9 cellular contexts compared by ENCODE assay signal in the genomic region with DNA sequence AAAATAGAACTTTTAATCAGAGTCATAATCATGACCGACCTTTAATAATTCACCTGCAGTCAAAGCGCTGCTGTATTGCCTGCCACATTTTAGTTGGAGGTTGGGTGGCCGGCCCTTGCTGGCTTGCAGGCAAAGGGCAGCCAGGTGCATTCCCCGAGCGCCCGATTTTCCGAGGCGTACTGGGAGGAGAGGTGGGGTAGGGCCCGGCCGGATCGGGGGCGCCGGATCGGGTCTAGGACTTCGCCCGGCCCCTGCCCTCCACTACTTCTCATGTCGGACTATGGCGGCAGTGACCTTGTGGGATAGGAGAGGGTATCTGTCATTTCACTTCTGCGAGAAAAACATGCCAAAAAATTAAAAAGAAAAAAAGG. TPM values are rescaled to one million over a fixed set of nuclear protein-coding genes. Genes with fewer than 3 reads are reported as not detected.
DNase-seq lines count a peak whose midpoint lies in the region; ATAC-seq and TF ChIP-seq lines count a peak whose summit lies in the region.
"Had no signal": no experiment of that assay in that cellular context is flagged by ENCODE, and none has a peak within 500 bp of the region (broad histone marks: within the 10 kb centered on the region; RNA-seq: fewer than 3 reads in every experiment).

No MANE protein-coding gene starts in this region.

- no peaks in the 10 kb centered on the region for H3K27me3 ChIP-seq in transverse colon

- no peak for TF ChIP-seq POLR2A in transverse colon (IDR thresholded peaks at IDR 0.05)

- in situ Hi-C loops in transverse colon (cut with MboI; ENCODE audit: low pct_ligation_motif_present in 1 of 4, low pct_unique_long_range_greater_than_20kb in 1 of 4, low sequenced_read_pairs in 3 of 4) = loop anchor here in 1 of 4 donors (25.0 kb wide), 1 partner anchor 262 kb away; no protein-coding TSS in a partner anchor

- no peaks in the 10 kb centered on the region for H3K9me3 ChIP-seq in mucosa of descending colon
- H3K9me3 ChIP-seq in transverse colon = no peaks in the 10 kb centered on the region

- ATAC-seq in HG03103 (IDR thresholded peaks at IDR 0.05; ENCODE audit: low read depth, unreplicated experiment) (peak; percentile 34), mucosa of descending colon (peak; percentile 47)

- intact Hi-C loops in mucosa of descending colon (cut with DNase I, micrococcal nuclease) (no loop called here), transverse colon (cut with DNase I; ENCODE audit: low total_unique reads) (no loop called here)

- H3K9me3 Mint-ChIP-seq in T-helper 2 cell treated with Interferon-gamma antibody and Interleukin-4, amounts not matched to agents 5 μg/mL and 100 μg/mL, for 36 hours = no peaks in the 10 kb centered on the region

- H3K27ac ChIP-seq in coronary artery = peak overlapping the region; percentile 40 to 79
- H3K27ac ChIP-seq in transverse colon = peak overlapping the region; percentile 82 to 93 (median 88)

- H3K4me3 Mint-ChIP-seq in T-helper 2 cell treated with Interferon-gamma antibody and Interleukin-4, amounts not matched to agents 5 μg/mL and 100 μg/mL, for 36 hours = peak overlapping the region; percentile 76

- H3K4me1 Mint-ChIP-seq in T-helper 2 cell treated with Interferon-gamma antibody and Interleukin-4, amounts not matched to agents 5 μg/mL and 100 μg/mL, for 36 hours (ENCODE audit: low read depth) = peaks cover 9% of the 10 kb centered on the region

- H3K36me3 Mint-ChIP-seq in T-helper 2 cell treated with Interferon-gamma antibody and Interleukin-4, amounts not matched to agents 5 μg/mL and 100 μg/mL, for 36 hours (ENCODE audit: low read depth) = no peaks in the 10 kb centered on the region

- no peaks in the 10 kb centered on the region for H3K27me3 Mint-ChIP-seq in T-helper 2 cell treated with Interferon-gamma antibody and Interleukin-4, amounts not matched to agents 5 μg/mL and 100 μg/mL, for 36 hours (ENCODE audit: low read depth)

- no peak for TF ChIP-seq EP300 in transverse colon (IDR thresholded peaks at IDR 0.05; ENCODE audit: low read depth)

- peak overlapping the region; percentile 68 for H3K4me3 ChIP-seq in coronary artery
- H3K4me3 ChIP-seq in mucosa of descending colon = peak overlapping the region; percentile 9
- peak overlapping the region in 3 of 4 donors; percentile 59 to 77 (median 74) for H3K4me3 ChIP-seq in transverse colon

- H3K36me3 ChIP-seq in mucosa of descending colon (ENCODE audit: low read depth) = no peaks in the 10 kb centered on the region
- H3K36me3 ChIP-seq in transverse colon = no peaks in the 10 kb centered on the region

- no peaks in the 10 kb centered on the region for H3K4me1 ChIP-seq in mucosa of descending colon (ENCODE audit: low read depth)
- no peaks in the 10 kb centered on the region for H3K4me1 ChIP-seq in transverse colon

- peak; percentile 8 for DNase-seq in activated CD4-positive, alpha-beta T cell treated with anti-CD3 and anti-CD28 coated beads for 1 hour
- DNase-seq in activated CD4-positive, alpha-beta T cell treated with anti-CD3 and anti-CD28 coated beads for 4 hours = no peak
- peak; percentile 3 for DNase-seq in T-helper 2 cell treated with Interferon-gamma antibody and Interleukin-4, amounts not matched to agents 5 μg/mL and 100 μg/mL, for 36 hours (ENCODE audit: low spot score)
- DNase-seq in coronary artery (ENCODE audit: low spot score) = peak; percentile 78
- peak; percentile 24 to 58 (median 55) for DNase-seq in mucosa of descending colon
- peak; percentile 25 for DNase-seq in transverse colon
- DNase-seq in kidney glomerular epithelial cell (lab: John Stamatoyannopoulos, UW) = no peak

- TF ChIP-seq CTCF in coronary artery (IDR thresholded peaks at IDR 0.05) (no peak), mucosa of descending colon (IDR thresholded peaks at IDR 0.05) (no peak), transverse colon (IDR thresholded peaks at IDR 0.05) (no peak)

- no peak overlapping the region for H3K27ac Mint-ChIP-seq in T-helper 2 cell treated with Interferon-gamma antibody and Interleukin-4, amounts not matched to agents 5 μg/mL and 100 μg/mL, for 36 hours

- WGBS in transverse colon (ENCODE audit: low coverage in 1 of 2), 2 donors = 46% methylated on average over 19 of the region's 19 CpGs; no CpG with 5 or more reads in 1 of the 2 donors

RNA-seq across cellular contexts. Expression of gene RS1, which starts 2.5 kb away (rescaled TPM):
- total RNA-seq in mucosa of descending colon (not detected), transverse colon (not detected)
- total RNA-seq: frontal cortex had no signal

RNA-seq across cellular contexts. Expression of gene PPEF1, which starts 33.0 kb away (rescaled TPM):
- total RNA-seq in mucosa of descending colon (under 1 TPM in 2 of 3 donors, not detected in 1; 0.22 to 0.24 TPM), transverse colon (not detected)

Comparison
In these comparisons a context has a peak if more than half of its experiments do, and no peak if none do; other contexts are left out.
1. DNase-seq: peak in activated CD4-positive, alpha-beta T cell treated with anti-CD3 and anti-CD28 coated beads for 1 hour (single experiment), T-helper 2 cell treated with Interferon-gamma antibody and Interleukin-4, amounts not matched to agents 5 μg/mL and 100 μg/mL, for 36 hours (single experiment), coronary artery (single experiment), mucosa of descending colon (3 of 3) and transverse colon (single experiment); none in activated CD4-positive, alpha-beta T cell treated with anti-CD3 and anti-CD28 coated beads for 4 hours (0 of 2) and kidney glomerular epithelial cell (single experiment).
2. H3K4me3 ChIP-seq: peak in every context shown above with its lines; median percentile 74 in transverse colon; 68 in coronary artery; 9 in mucosa of descending colon.